Comparison of ENCODE assay signal across 1 cellular context in genomic region chr3:113745273-113746068, GRCh38.
TF ChIP-seq lines count a peak whose summit lies in the region.

No MANE protein-coding gene starts in this region.

TF ChIP-seq in K562, 482 proteins besides CTCF, POLR2A, EP300 and RAD21 (continued from another document):
- TF ChIP-seq USF1 (CRISPR knock-in tag; IDR thresholded peaks at IDR 0.05) (no peak), GMEB1 (CRISPR knock-in tag; IDR thresholded peaks at IDR 0.05) (no peak), YY1 (IDR thresholded peaks at IDR 0.05; ENCODE audit: borderline replicate concordance in 1 of 3, control insufficient read depth in 1 of 3, extremely low read depth in 1 of 3, insufficient read depth in 3 of 3, insufficient read length in 1 of 3, insufficient replicate concordance in 2 of 3, low read depth in 1 of 3, low read length in 2 of 3) (peak in 1 of 3 experiments; percentile 9), SIN3A (IDR thresholded peaks at IDR 0.05; ENCODE audit: borderline replicate concordance in 2 of 2, control insufficient read depth in 1 of 2, low read depth in 2 of 2, low read length in 2 of 2) (peak in 1 of 2 experiments; percentile 64; a peak in 1 of 4 replicates), ATF2 (CRISPR knock-in tag; IDR thresholded peaks at IDR 0.05) (no peak), THRB (CRISPR knock-in tag; conservative IDR thresholded peaks at IDR 0.05) (no peak), JUND (IDR thresholded peaks at IDR 0.05; ENCODE audit: borderline replicate concordance, low read depth, low read length) (0 out of 2 replicates have a peak, but pooled peaks have one; percentile 30), JUND (tag; IDR thresholded peaks at IDR 0.05; ENCODE audit: borderline replicate concordance, low read depth, low read length) (peak; percentile 26; the same call in 1 of the 3 replicates), ZNF134 (CRISPR knock-in tag; conservative IDR thresholded peaks at IDR 0.05) (no peak), TRIM28 (IDR thresholded peaks at IDR 0.05) (no peak), NFYB (IDR thresholded peaks at IDR 0.05; ENCODE audit: extremely low read depth, insufficient read length) (no peak), NUFIP1 (IDR thresholded peaks at IDR 0.05; ENCODE audit: partially characterized antibody) (no peak), EGR1 (conservative IDR thresholded peaks at IDR 0.05) (peak; percentile 10; the same call in 1 of the 2 replicates)
